ENCODE assay signal across 28 cellular contexts in genomic region chr3:29912600-29913288, GRCh38.
"Had no signal": no experiment of that assay in that cellular context is flagged by ENCODE, and none has a peak within 500 bp of the region (broad histone marks: within the 10 kb centered on the region; RNA-seq: fewer than 3 reads in every experiment).

No MANE protein-coding gene starts in this region.

- H3K4me1 ChIP-seq: Peyer's patch had no signal

- H3K27me3 ChIP-seq: MG63, Peyer's patch, SJSA1 had no signal

- H3K9me3 ChIP-seq: MG63, Peyer's patch, SJSA1, SK-N-SH had no signal

- H3K4me3 ChIP-seq: MG63, Peyer's patch, SJSA1 had no signal

- H3K9ac ChIP-seq: KMS-11, SK-N-SH had no signal

- H3K27ac ChIP-seq: KMS-11, Peyer's patch, SJSA1 had no signal

- DNase-seq: Karpas-422, KBM-7, MG63, MV-4-11, NCI-H1092, NCI-H1105, NCI-H1417 treated with DMSO at 0.1 percent for 48 hours, NCI-H1436 treated with DMSO at 0.1 percent for 48 hours, NCI-H1694 treated with DMSO at 0.1 percent for 48 hours, NCI-H187 treated with DMSO at 0.1 percent for 48 hours, NCI-H2029, NCI-H2081, NCI-H2171 treated with DMSO at 0.1 percent for 48 hours, NCI-H2227 treated with DMSO at 0.1 percent for 48 hours, NCI-H345, NCI-H446, NCI-H510A treated with DMSO at 0.1 percent for 48 hours, NCI-H524 treated with DMSO at 0.1 percent for 48 hours, NCI-H526 treated with DMSO at 0.1 percent for 48 hours, NCI-H774, Peyer's patch, Right ventricle myocardium superior, RPMI8226, SHP77 treated with DMSO at 0.1 percent for 48 hours, SK-N-SH, SW 1271 had no signal

- H3K4me2 ChIP-seq: KMS-11, SK-N-SH had no signal

- H3K36me3 ChIP-seq: MG63, Peyer's patch, SJSA1 had no signal
